15 cellular contexts compared by ENCODE assay signal in genomic region chr4:169922632-169923276, GRCh38.
DNase-seq lines count a peak whose midpoint lies in the region; ATAC-seq and TF ChIP-seq lines count a peak whose summit lies in the region.
"Had no signal": no experiment of that assay in that cellular context is flagged by ENCODE, and none has a peak within 500 bp of the region (broad histone marks: within the 10 kb centered on the region; RNA-seq: fewer than 3 reads in every experiment).

No MANE protein-coding gene starts in this region.

- no peaks in the 10 kb centered on the region for H3K4me1 ChIP-seq in esophagus muscularis mucosa
- H3K4me1 ChIP-seq: heart left ventricle, sigmoid colon had no signal

- no peak overlapping the region for H3K27ac ChIP-seq in esophagus muscularis mucosa (replicated peaks in 1 of 4)
- H3K27ac ChIP-seq: epithelial cell of prostate, heart left ventricle, sigmoid colon had no signal

- peak; percentile 12 for DNase-seq in GM03348 (ENCODE audit: low spot score)
- peak; percentile 46 for DNase-seq in SK-MEL-5 (ENCODE audit: low read depth, low spot score)
- DNase-seq in foreskin fibroblast = peak; percentile 1 to 10
- DNase-seq in retinal pigment epithelial cell (ENCODE audit: low read depth) = peak; percentile 37
- no peak for DNase-seq in NOMO-1 (lab: John Stamatoyannopoulos, UW; ENCODE audit: unreplicated experiment in 2 of 2)
- no peak for DNase-seq in esophagus muscularis mucosa (ENCODE audit: extremely low spot score)
- DNase-seq in cardiac septum (ENCODE audit: low spot score) = no peak
- DNase-seq: activated gamma-delta T cell; heart left ventricle; NCI-H82; sigmoid colon; stimulated activated CD4-positive, alpha-beta T cell treated with anti-CD3 and anti-CD28 coated beads, Interleukin-2, amount 100 ng/mL, for 24 hours had no signal

- intact Hi-C loops in esophagus muscularis mucosa (cut with DNase I) = no loop called here
- intact Hi-C loops in cardiac septum (cut with DNase I) = no loop called here

- H3K4me3 ChIP-seq in foreskin fibroblast (ENCODE audit: low read depth in 1 of 2, low read length in 2 of 2) (no peak overlapping the region), retinal pigment epithelial cell (ENCODE audit: low read length) (no peak overlapping the region), esophagus muscularis mucosa (no peak overlapping the region)
- H3K4me3 ChIP-seq: heart left ventricle, sigmoid colon had no signal

- WGBS in esophagus muscularis mucosa = 65% methylated on average over 3 of the region's 3 CpGs

- no peak for TF ChIP-seq EP300 in esophagus muscularis mucosa (IDR thresholded peaks at IDR 0.05)

- no peaks in the 10 kb centered on the region for H3K27me3 ChIP-seq in esophagus muscularis mucosa
- H3K27me3 ChIP-seq: sigmoid colon had no signal

- H3K36me3 ChIP-seq in esophagus muscularis mucosa = no peaks in the 10 kb centered on the region
- H3K36me3 ChIP-seq: heart left ventricle, sigmoid colon had no signal

- peaks cover 0 to under 1% (median 0%) of the 10 kb centered on the region in 4 donors for H3K9me3 ChIP-seq in esophagus muscularis mucosa
- H3K9me3 ChIP-seq: heart left ventricle, sigmoid colon had no signal

- TF ChIP-seq CTCF in foreskin fibroblast (IDR thresholded peaks at IDR 0.05; ENCODE audit: low read depth, low read length) (no peak), retinal pigment epithelial cell (conservative IDR thresholded peaks at IDR 0.05; ENCODE audit: low read depth, low read length) (no peak), esophagus muscularis mucosa (IDR thresholded peaks at IDR 0.05) (no peak)

- TF ChIP-seq POLR2A in esophagus muscularis mucosa (IDR thresholded peaks at IDR 0.05; ENCODE audit: low read depth) = no peak

- ATAC-seq in GM18909 (IDR thresholded peaks at IDR 0.05; ENCODE audit: poor library complexity, unreplicated experiment) = no peak
- ATAC-seq: activated CD4-positive, CD25-positive, alpha-beta regulatory T cell treated with anti-CD3 and anti-CD28 coated beads, Interleukin-2, amount 50 U/mL, for 24 hours; heart left ventricle had no signal

- in situ Hi-C loops in SK-MEL-5 (cut with HindIII; ENCODE audit: low pct_unique_long_range_greater_than_20kb, low sequenced_read_pairs) = no loop called here

Comparison
In these comparisons a context has a peak if more than half of its experiments do, and no peak if none do; other contexts are left out.
1. DNase-seq: peak in GM03348 (single experiment), SK-MEL-5 (single experiment), foreskin fibroblast (2 of 2) and retinal pigment epithelial cell (single experiment); none in NOMO-1 (0 of 2), esophagus muscularis mucosa (single experiment) and cardiac septum (single experiment).